In genomic region chr1:148362930-148363810, GRCh38 we compare ENCODE assay signal across 10 cellular contexts.
DNase-seq lines count a peak whose midpoint lies in the region; ATAC-seq and TF ChIP-seq lines count a peak whose summit lies in the region.
"Had no signal": no experiment of that assay in that cellular context is flagged by ENCODE, and none has a peak within 500 bp of the region (broad histone marks: within the 10 kb centered on the region; RNA-seq: fewer than 3 reads in every experiment).

No MANE protein-coding gene starts in this region.

- TF ChIP-seq CTCF in fibroblast of villous mesenchyme (IDR thresholded peaks at IDR 0.05; ENCODE audit: insufficient read depth, low read depth, low read length): no peak

- ATAC-seq in stimulated activated naive B cell treated with anti-CD40 and anti-IgM and Interleukin-4, amounts not matched to agents 10 μg/mL and 1 μg/mL and 100 μg/mL, for 72 hours (replicated peaks): peak in 1 of 2 donors; percentile 57
- ATAC-seq in GM19455 (IDR thresholded peaks at IDR 0.05; ENCODE audit: unreplicated experiment): no peak
- ATAC-seq in aorta (ENCODE audit: low FRiP score): no peak

- H3K9me3 ChIP-seq in aorta (ENCODE audit: control insufficient read depth, low read length): no peaks in the 10 kb centered on the region

- H3K4me1 Mint-ChIP-seq in activated T-cell treated with anti-CD3 and anti-CD28 coated beads, Interleukin-2, amount 50 U/mL, for 24 hours (ENCODE audit: low read depth): peaks cover 57% of the 10 kb centered on the region
- peaks cover 43% of the 10 kb centered on the region for H3K4me1 Mint-ChIP-seq in activated T-helper 1 cell treated with anti-CD3 and anti-CD28 coated beads, Interleukin-12 subunit alpha, Interleukin-12 subunit beta, Interleukin-2, Interleukin-4 antibody, amounts not matched to agents 30 ng/mL and 10 ng/mL and 1 ng/mL, durations not matched to agents 14 hours and 24 hours and 36 hours (ENCODE audit: low read depth)
- peaks cover 12 to 27% of the 10 kb centered on the region in 2 donors for H3K4me1 Mint-ChIP-seq in stimulated activated naive B cell treated with anti-CD40 and anti-IgM and Interleukin-4, amounts not matched to agents 10 μg/mL and 1 μg/mL and 100 μg/mL, for 72 hours

- H3K4me3 ChIP-seq in fibroblast of villous mesenchyme (ENCODE audit: low read depth, low read length) (peak overlapping the region; percentile 53), aorta (ENCODE audit: low read length in 2 of 2) (no peak overlapping the region)

- intact Hi-C loops in activated T-helper 1 cell treated with anti-CD3 and anti-CD28 coated beads, Interleukin-12 subunit alpha, Interleukin-12 subunit beta, Interleukin-2, Interleukin-4 antibody, amounts not matched to agents 30 ng/mL and 10 ng/mL and 1 ng/mL, durations not matched to agents 14 hours and 24 hours and 36 hours (cut with micrococcal nuclease): loop anchor here (2.0 kb wide), 1 partner anchor 40 kb away; no protein-coding TSS in a partner anchor
- intact Hi-C loops in aorta (cut with DNase I): no loop called here

- no peak overlapping the region for H3K27ac ChIP-seq in aorta (ENCODE audit: low read depth in 1 of 2, low read length in 2 of 2)

- no peaks in the 10 kb centered on the region for H3K36me3 Mint-ChIP-seq in activated T-cell treated with anti-CD3 and anti-CD28 coated beads, Interleukin-2, amount 50 U/mL, for 24 hours (ENCODE audit: low read depth)
- H3K36me3 Mint-ChIP-seq in activated T-helper 1 cell treated with anti-CD3 and anti-CD28 coated beads, Interleukin-12 subunit alpha, Interleukin-12 subunit beta, Interleukin-2, Interleukin-4 antibody, amounts not matched to agents 30 ng/mL and 10 ng/mL and 1 ng/mL, durations not matched to agents 14 hours and 24 hours and 36 hours (ENCODE audit: low read depth): no peaks in the 10 kb centered on the region
- H3K36me3 Mint-ChIP-seq in stimulated activated naive B cell treated with anti-CD40 and anti-IgM and Interleukin-4, amounts not matched to agents 10 μg/mL and 1 μg/mL and 100 μg/mL, for 72 hours: no peaks in the 10 kb centered on the region

- H3K27me3 ChIP-seq in aorta (ENCODE audit: control insufficient read depth in 1 of 2, insufficient read depth in 2 of 2, low read length in 1 of 2): no peaks in the 10 kb centered on the region

- H3K4me1 ChIP-seq in aorta (ENCODE audit: control insufficient read depth in 1 of 2, insufficient read depth in 2 of 2, low read length in 2 of 2): no peaks in the 10 kb centered on the region

- DNase-seq in activated T-cell treated with anti-CD3 and anti-CD28 coated beads, Interleukin-2, amount 50 U/mL, for 24 hours: no peak
- DNase-seq in activated T-cell treated with anti-CD3 and anti-CD28 coated beads, Interleukin-2, amount 50 U/mL, for 1 hour: no peak
- no peak for DNase-seq in activated T-helper 1 cell treated with anti-CD3 and anti-CD28 coated beads, Interleukin-12 subunit alpha, Interleukin-12 subunit beta, Interleukin-2, Interleukin-4 antibody, amounts not matched to agents 30 ng/mL and 10 ng/mL and 1 ng/mL, durations not matched to agents 14 hours and 24 hours and 36 hours (ENCODE audit: low spot score)
- DNase-seq in fibroblast of villous mesenchyme (ENCODE audit: low read depth): no peak
- DNase-seq in stimulated activated naive B cell treated with anti-CD40 and anti-IgM and Interleukin-4, amounts not matched to agents 10 μg/mL and 1 μg/mL and 100 μg/mL, for 72 hours: no peak
- no peak for DNase-seq in NCI-H524 (lab: John Stamatoyannopoulos, UW)
- no peak for DNase-seq in aorta
- DNase-seq: activated CD4-positive, CD25-positive, alpha-beta regulatory T cell treated with anti-CD3 and anti-CD28 coated beads, Interleukin-2, amount 50 U/mL, for 72 hours; NCI-H1048 had no signal

- peak overlapping the region; percentile 88 for H3K27ac Mint-ChIP-seq in activated T-cell treated with anti-CD3 and anti-CD28 coated beads, Interleukin-2, amount 50 U/mL, for 24 hours
- peak overlapping the region; percentile 25 for H3K27ac Mint-ChIP-seq in activated T-helper 1 cell treated with anti-CD3 and anti-CD28 coated beads, Interleukin-12 subunit alpha, Interleukin-12 subunit beta, Interleukin-2, Interleukin-4 antibody, amounts not matched to agents 30 ng/mL and 10 ng/mL and 1 ng/mL, durations not matched to agents 14 hours and 24 hours and 36 hours
- peak overlapping the region; percentile 87 for H3K27ac Mint-ChIP-seq in stimulated activated naive B cell treated with anti-CD40 and anti-IgM and Interleukin-4, amounts not matched to agents 10 μg/mL and 1 μg/mL and 100 μg/mL, for 72 hours

- no peaks in the 10 kb centered on the region for H3K27me3 Mint-ChIP-seq in activated T-cell treated with anti-CD3 and anti-CD28 coated beads, Interleukin-2, amount 50 U/mL, for 24 hours
- H3K27me3 Mint-ChIP-seq in activated T-helper 1 cell treated with anti-CD3 and anti-CD28 coated beads, Interleukin-12 subunit alpha, Interleukin-12 subunit beta, Interleukin-2, Interleukin-4 antibody, amounts not matched to agents 30 ng/mL and 10 ng/mL and 1 ng/mL, durations not matched to agents 14 hours and 24 hours and 36 hours (ENCODE audit: insufficient read depth): peaks cover 28% of the 10 kb centered on the region
- H3K27me3 Mint-ChIP-seq in stimulated activated naive B cell treated with anti-CD40 and anti-IgM and Interleukin-4, amounts not matched to agents 10 μg/mL and 1 μg/mL and 100 μg/mL, for 72 hours: peaks cover 20 to 33% of the 10 kb centered on the region in 2 donors

- H3K4me3 Mint-ChIP-seq in activated T-cell treated with anti-CD3 and anti-CD28 coated beads, Interleukin-2, amount 50 U/mL, for 24 hours: peak overlapping the region; percentile 67
- peak overlapping the region; percentile 84 for H3K4me3 Mint-ChIP-seq in activated T-helper 1 cell treated with anti-CD3 and anti-CD28 coated beads, Interleukin-12 subunit alpha, Interleukin-12 subunit beta, Interleukin-2, Interleukin-4 antibody, amounts not matched to agents 30 ng/mL and 10 ng/mL and 1 ng/mL, durations not matched to agents 14 hours and 24 hours and 36 hours
- H3K4me3 Mint-ChIP-seq in stimulated activated naive B cell treated with anti-CD40 and anti-IgM and Interleukin-4, amounts not matched to agents 10 μg/mL and 1 μg/mL and 100 μg/mL, for 72 hours: peak overlapping the region; percentile 88 to 89

- 85 to 88% methylated on average over 14 of the region's 14 CpGs for WGBS in aorta, 2 donors

- H3K9me3 Mint-ChIP-seq in activated T-cell treated with anti-CD3 and anti-CD28 coated beads, Interleukin-2, amount 50 U/mL, for 24 hours: no peaks in the 10 kb centered on the region
- no peaks in the 10 kb centered on the region for H3K9me3 Mint-ChIP-seq in activated T-helper 1 cell treated with anti-CD3 and anti-CD28 coated beads, Interleukin-12 subunit alpha, Interleukin-12 subunit beta, Interleukin-2, Interleukin-4 antibody, amounts not matched to agents 30 ng/mL and 10 ng/mL and 1 ng/mL, durations not matched to agents 14 hours and 24 hours and 36 hours
- H3K9me3 Mint-ChIP-seq in stimulated activated naive B cell treated with anti-CD40 and anti-IgM and Interleukin-4, amounts not matched to agents 10 μg/mL and 1 μg/mL and 100 μg/mL, for 72 hours: no peaks in the 10 kb centered on the region

- no peaks in the 10 kb centered on the region for H3K36me3 ChIP-seq in aorta (ENCODE audit: control insufficient read depth in 1 of 2, insufficient read depth in 2 of 2, low read length in 1 of 2)

Comparison
In these comparisons a context has a peak if more than half of its experiments do, and no peak if none do; other contexts are left out.
1. H3K27ac Mint-ChIP-seq: peak in every context shown above with its lines; median percentile 88 in activated T-cell treated with anti-CD3 and anti-CD28 coated beads, Interleukin-2, amount 50 U/mL, for 24 hours; 87 in stimulated activated naive B cell treated with anti-CD40 and anti-IgM and Interleukin-4, amounts not matched to agents 10 μg/mL and 1 μg/mL and 100 μg/mL, for 72 hours; 25 in activated T-helper 1 cell treated with anti-CD3 and anti-CD28 coated beads, Interleukin-12 subunit alpha, Interleukin-12 subunit beta, Interleukin-2, Interleukin-4 antibody, amounts not matched to agents 30 ng/mL and 10 ng/mL and 1 ng/mL, durations not matched to agents 14 hours and 24 hours and 36 hours.